In genomic region chr5:23675456-23675855, GRCh38 we compare ENCODE assay signal across 25 cellular contexts.
"Had no signal": no experiment of that assay in that cellular context is flagged by ENCODE, and none has a peak within 500 bp of the region (broad histone marks: within the 10 kb centered on the region; RNA-seq: fewer than 3 reads in every experiment).

No MANE protein-coding gene starts in this region.

- H3K36me3 Mint-ChIP-seq: activated CD4-positive, alpha-beta memory T cell treated with anti-CD3 and anti-CD28 coated beads for 36 hours; activated naive CD8-positive, alpha-beta T cell treated with anti-CD3 and anti-CD28 coated beads, Interleukin-2, amount 10 ng/mL, durations not matched to agents 7 days and 5 days; type B pancreatic cell had no signal

- DNase-seq: activated B cell treated with CpG ODN at 0.5 μM for 24 hours; activated CD4-positive, alpha-beta memory T cell treated with anti-CD3 and anti-CD28 coated beads for 36 hours; activated CD4-positive, alpha-beta T cell treated with anti-CD3 and anti-CD28 coated beads for 48 hours; activated naive CD4-positive, alpha-beta T cell treated with anti-CD3 and anti-CD28 coated beads for 36 hours; activated naive CD8-positive, alpha-beta T cell treated with anti-CD3 and anti-CD28 coated beads, Interleukin-2, amount 10 ng/mL, durations not matched to agents 7 days and 5 days; activated T-cell treated with anti-CD3 and anti-CD28 coated beads, Interleukin-2, amount 50 U/mL, for 48 hours; amniotic stem cell; effector memory CD4-positive, alpha-beta T cell; foreskin keratinocyte; kidney glomerular epithelial cell; left lung; mammary epithelial cell; midbrain; ovary; spleen; stimulated activated CD4-positive, alpha-beta T cell treated with anti-CD3 and anti-CD28 coated beads, Interleukin-4, amount 100 ng/mL, for 1 hour; stimulated activated naive CD4-positive, alpha-beta T cell treated with Interleukin-2 at 50 U/mL for 16 hours had no signal

- H3K4me3 Mint-ChIP-seq: activated B cell treated with CpG ODN at 0.5 μM for 24 hours; activated CD4-positive, alpha-beta memory T cell treated with anti-CD3 and anti-CD28 coated beads for 36 hours; activated naive CD4-positive, alpha-beta T cell treated with anti-CD3 and anti-CD28 coated beads for 36 hours; activated naive CD8-positive, alpha-beta T cell treated with anti-CD3 and anti-CD28 coated beads, Interleukin-2, amount 10 ng/mL, durations not matched to agents 7 days and 5 days; central memory CD8-positive, alpha-beta T cell; natural killer cell treated with Interleukin-12 subunit alpha and Interleukin-12 subunit beta and Interleukin-15 and Interleukin-18, amount 100 ng/mL, for 72 hours; type B pancreatic cell had no signal

- ATAC-seq: foreskin keratinocyte; left lung; natural killer cell treated with Interleukin-12 subunit alpha and Interleukin-12 subunit beta and Interleukin-15 and Interleukin-18, amount 100 ng/mL, for 72 hours had no signal

- H3K9me3 Mint-ChIP-seq: type B pancreatic cell had no signal

- H3K27me3 Mint-ChIP-seq: activated B cell treated with CpG ODN at 0.5 μM for 24 hours; activated CD4-positive, alpha-beta memory T cell treated with anti-CD3 and anti-CD28 coated beads for 36 hours; activated naive CD8-positive, alpha-beta T cell treated with anti-CD3 and anti-CD28 coated beads, Interleukin-2, amount 10 ng/mL, durations not matched to agents 7 days and 5 days; central memory CD8-positive, alpha-beta T cell; natural killer cell treated with Interleukin-12 subunit alpha and Interleukin-12 subunit beta and Interleukin-15 and Interleukin-18, amount 100 ng/mL, for 72 hours; type B pancreatic cell had no signal

- H3K36me3 ChIP-seq: breast epithelium, left lung, neutrophil, ovary, prostate gland, spleen, thoracic aorta, vagina had no signal

- H3K4me3 ChIP-seq: breast epithelium, left lung, ovary, prostate gland, spleen, thoracic aorta, vagina had no signal

- H3K9me3 ChIP-seq: neutrophil, prostate gland, thoracic aorta, vagina had no signal

- H3K4me1 Mint-ChIP-seq: activated B cell treated with CpG ODN at 0.5 μM for 24 hours; activated naive CD8-positive, alpha-beta T cell treated with anti-CD3 and anti-CD28 coated beads, Interleukin-2, amount 10 ng/mL, durations not matched to agents 7 days and 5 days; central memory CD8-positive, alpha-beta T cell had no signal

- H3K27ac ChIP-seq: breast epithelium, foreskin keratinocyte, left lung, neutrophil, ovary, prostate gland, spleen, thoracic aorta, vagina had no signal

- H3K27me3 ChIP-seq: breast epithelium, foreskin keratinocyte, left lung, neutrophil, ovary, spleen, vagina had no signal

- H3K27ac Mint-ChIP-seq: activated B cell treated with CpG ODN at 0.5 μM for 24 hours; activated CD4-positive, alpha-beta memory T cell treated with anti-CD3 and anti-CD28 coated beads for 36 hours; activated naive CD4-positive, alpha-beta T cell treated with anti-CD3 and anti-CD28 coated beads for 36 hours; activated naive CD8-positive, alpha-beta T cell treated with anti-CD3 and anti-CD28 coated beads, Interleukin-2, amount 10 ng/mL, durations not matched to agents 7 days and 5 days; natural killer cell treated with Interleukin-12 subunit alpha and Interleukin-12 subunit beta and Interleukin-15 and Interleukin-18, amount 100 ng/mL, for 72 hours; type B pancreatic cell had no signal

- H3K4me1 ChIP-seq: breast epithelium, foreskin keratinocyte, left lung, prostate gland, spleen, vagina had no signal
